Comparison of ENCODE assay signal across 1 cellular context in genomic region chr14:77320238-77320935, GRCh38.
TF ChIP-seq lines count a peak whose summit lies in the region.

POMT2 (minus strand) TSS chr14:77320883; CDS start chr14:77320681, 202 bp downstream.

TF ChIP-seq in HepG2, 621 proteins besides CTCF, POLR2A, EP300 and RAD21 (continued from another document and continues in another):
- TF ChIP-seq, protein P1, sequence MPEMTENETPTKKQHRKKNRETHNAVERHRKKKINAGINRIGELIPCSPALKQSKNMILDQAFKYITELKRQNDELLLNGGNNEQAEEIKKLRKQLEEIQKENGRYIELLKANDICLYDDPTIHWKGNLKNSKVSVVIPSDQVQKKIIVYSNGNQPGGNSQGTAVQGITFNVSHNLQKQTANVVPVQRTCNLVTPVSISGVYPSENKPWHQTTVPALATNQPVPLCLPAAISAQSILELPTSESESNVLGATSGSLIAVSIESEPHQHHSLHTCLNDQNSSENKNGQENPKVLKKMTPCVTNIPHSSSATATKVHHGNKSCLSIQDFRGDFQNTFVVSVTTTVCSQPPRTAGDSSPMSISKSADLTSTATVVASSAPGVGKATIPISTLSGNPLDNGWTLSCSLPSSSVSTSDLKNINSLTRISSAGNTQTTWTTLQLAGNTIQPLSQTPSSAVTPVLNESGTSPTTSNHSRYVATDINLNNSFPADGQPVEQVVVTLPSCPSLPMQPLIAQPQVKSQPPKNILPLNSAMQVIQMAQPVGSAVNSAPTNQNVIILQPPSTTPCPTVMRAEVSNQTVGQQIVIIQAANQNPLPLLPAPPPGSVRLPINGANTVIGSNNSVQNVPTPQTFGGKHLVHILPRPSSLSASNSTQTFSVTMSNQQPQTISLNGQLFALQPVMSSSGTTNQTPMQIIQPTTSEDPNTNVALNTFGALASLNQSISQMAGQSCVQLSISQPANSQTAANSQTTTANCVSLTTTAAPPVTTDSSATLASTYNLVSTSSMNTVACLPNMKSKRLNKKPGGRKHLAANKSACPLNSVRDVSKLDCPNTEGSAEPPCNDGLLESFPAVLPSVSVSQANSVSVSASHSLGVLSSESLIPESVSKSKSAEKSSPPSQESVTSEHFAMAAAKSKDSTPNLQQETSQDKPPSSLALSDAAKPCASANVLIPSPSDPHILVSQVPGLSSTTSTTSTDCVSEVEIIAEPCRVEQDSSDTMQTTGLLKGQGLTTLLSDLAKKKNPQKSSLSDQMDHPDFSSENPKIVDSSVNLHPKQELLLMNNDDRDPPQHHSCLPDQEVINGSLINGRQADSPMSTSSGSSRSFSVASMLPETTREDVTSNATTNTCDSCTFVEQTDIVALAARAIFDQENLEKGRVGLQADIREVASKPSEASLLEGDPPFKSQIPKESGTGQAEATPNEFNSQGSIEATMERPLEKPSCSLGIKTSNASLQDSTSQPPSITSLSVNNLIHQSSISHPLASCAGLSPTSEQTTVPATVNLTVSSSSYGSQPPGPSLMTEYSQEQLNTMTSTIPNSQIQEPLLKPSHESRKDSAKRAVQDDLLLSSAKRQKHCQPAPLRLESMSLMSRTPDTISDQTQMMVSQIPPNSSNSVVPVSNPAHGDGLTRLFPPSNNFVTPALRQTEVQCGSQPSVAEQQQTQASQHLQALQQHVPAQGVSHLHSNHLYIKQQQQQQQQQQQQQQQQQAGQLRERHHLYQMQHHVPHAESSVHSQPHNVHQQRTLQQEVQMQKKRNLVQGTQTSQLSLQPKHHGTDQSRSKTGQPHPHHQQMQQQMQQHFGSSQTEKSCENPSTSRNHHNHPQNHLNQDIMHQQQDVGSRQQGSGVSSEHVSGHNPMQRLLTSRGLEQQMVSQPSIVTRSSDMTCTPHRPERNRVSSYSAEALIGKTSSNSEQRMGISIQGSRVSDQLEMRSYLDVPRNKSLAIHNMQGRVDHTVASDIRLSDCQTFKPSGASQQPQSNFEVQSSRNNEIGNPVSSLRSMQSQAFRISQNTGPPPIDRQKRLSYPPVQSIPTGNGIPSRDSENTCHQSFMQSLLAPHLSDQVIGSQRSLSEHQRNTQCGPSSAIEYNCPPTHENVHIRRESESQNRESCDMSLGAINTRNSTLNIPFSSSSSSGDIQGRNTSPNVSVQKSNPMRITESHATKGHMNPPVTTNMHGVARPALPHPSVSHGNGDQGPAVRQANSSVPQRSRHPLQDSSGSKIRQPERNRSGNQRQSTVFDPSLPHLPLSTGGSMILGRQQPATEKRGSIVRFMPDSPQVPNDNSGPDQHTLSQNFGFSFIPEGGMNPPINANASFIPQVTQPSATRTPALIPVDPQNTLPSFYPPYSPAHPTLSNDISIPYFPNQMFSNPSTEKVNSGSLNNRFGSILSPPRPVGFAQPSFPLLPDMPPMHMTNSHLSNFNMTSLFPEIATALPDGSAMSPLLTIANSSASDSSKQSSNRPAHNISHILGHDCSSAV (CRISPR knock-in tag; IDR thresholded peaks at IDR 0.05; ENCODE audit: borderline replicate concordance): no peak
- TF ChIP-seq ZNF263 (CRISPR knock-in tag; IDR thresholded peaks at IDR 0.05) (peak; percentile 3; the same call in 1 of the 2 replicates), ZNF607 (CRISPR knock-in tag; IDR thresholded peaks at IDR 0.05; ENCODE audit: borderline replicate concordance) (peak; percentile 67; the same call in 1 of the 2 replicates), ZBTB39 (CRISPR knock-in tag; IDR thresholded peaks at IDR 0.05) (no peak), ZNF468 (CRISPR knock-in tag; IDR thresholded peaks at IDR 0.05) (no peak), ZMAT5 (CRISPR knock-in tag; IDR thresholded peaks at IDR 0.05; ENCODE audit: borderline replicate concordance, low read depth) (no peak), NKX3-1 (CRISPR knock-in tag; IDR thresholded peaks at IDR 0.05) (no peak), STAT6 (CRISPR knock-in tag; IDR thresholded peaks at IDR 0.05; ENCODE audit: borderline replicate concordance) (no peak), ZNF235 (CRISPR knock-in tag; IDR thresholded peaks at IDR 0.05; ENCODE audit: borderline replicate concordance) (0 out of 2 replicates have a peak, but pooled peaks have one; percentile 45), SRF (IDR thresholded peaks at IDR 0.05; ENCODE audit: low read depth, low read length) (no peak), PHF21A (CRISPR knock-in tag; IDR thresholded peaks at IDR 0.05) (peak; percentile 15; the same call in 1 of the 2 replicates), ZC3H13 (CRISPR knock-in tag; IDR thresholded peaks at IDR 0.05) (0 out of 2 replicates have a peak, but pooled peaks have one; percentile 9), SRSF4 (IDR thresholded peaks at IDR 0.05; ENCODE audit: low read depth, low read length, poor library complexity, severe bottlenecking) (no peak), ZNF597 (CRISPR knock-in tag; IDR thresholded peaks at IDR 0.05) (no peak), ZBTB46 (CRISPR knock-in tag; IDR thresholded peaks at IDR 0.05; ENCODE audit: borderline replicate concordance) (no peak), ZNF407 (CRISPR knock-in tag; IDR thresholded peaks at IDR 0.05; ENCODE audit: not compliant biosample characterization) (peak; percentile 78), SMARCE1 (IDR thresholded peaks at IDR 0.05; ENCODE audit: borderline replicate concordance) (no peak), ZNF280D (CRISPR knock-in tag; IDR thresholded peaks at IDR 0.05) (no peak)
